1 cellular context compared by ENCODE assay signal in genomic region chrX:48475295-48475694, GRCh38.
TF ChIP-seq lines count a peak whose summit lies in the region.

No MANE protein-coding gene starts in this region.

TF ChIP-seq in HCT116, 20 proteins besides CTCF, POLR2A, EP300 and RAD21 (continued from another document):
- no peak for TF ChIP-seq ZBTB33 (IDR thresholded peaks at IDR 0.05; ENCODE audit: extremely low read depth, insufficient replicate concordance, low read length)
- TF ChIP-seq REST (IDR thresholded peaks at IDR 0.05; ENCODE audit: low read depth) = no peak
- no peak for TF ChIP-seq TCF7L2 (IDR thresholded peaks at IDR 0.05; ENCODE audit: borderline replicate concordance, extremely low read depth, insufficient read depth, insufficient read length)
- no peak for TF ChIP-seq EZH2 (IDR thresholded peaks at IDR 0.05)
- no peak for TF ChIP-seq ZNF274 (IDR thresholded peaks at IDR 0.05; ENCODE audit: low read depth, low read length)
- no peak for TF ChIP-seq SIN3A (IDR thresholded peaks at IDR 0.05; ENCODE audit: low read depth)
- TF ChIP-seq POLR2AphosphoS5 (IDR thresholded peaks at IDR 0.05; ENCODE audit: low read depth, low read length) = no peak
- no peak for TF ChIP-seq EZH2phosphoT487 (IDR thresholded peaks at IDR 0.05; ENCODE audit: borderline replicate concordance)
- no peak for TF ChIP-seq CEBPB (IDR thresholded peaks at IDR 0.05; ENCODE audit: low read depth)
- TF ChIP-seq SP1 (IDR thresholded peaks at IDR 0.05; ENCODE audit: low read depth) = no peak
